9 cellular contexts compared by ENCODE assay signal in genomic region chr11:57779275-57779674, GRCh38. TPM values are rescaled to one million over a fixed set of nuclear protein-coding genes. Genes with fewer than 3 reads are reported as not detected.
A peak's percentile ranks its signal among the peaks of the same experiment; 100 is the strongest.
DNase-seq lines count a peak whose midpoint lies in the region; ATAC-seq and TF ChIP-seq lines count a peak whose summit lies in the region.
"Had no signal": no experiment of that assay in that cellular context is flagged by ENCODE, and none has a peak within 500 bp of the region (broad histone marks: within the 10 kb centered on the region; RNA-seq: fewer than 3 reads in every experiment).

No MANE protein-coding gene starts in this region.

- TF ChIP-seq CTCF in AG09319 (IDR thresholded peaks at IDR 0.05; ENCODE audit: low read depth, low read length) (no peak; the same call in 1 of the 2 replicates), gastroesophageal sphincter (IDR thresholded peaks at IDR 0.05) (peak in 3 of 4 experiments; percentile 21 to 36 (median 22))

- TF ChIP-seq POLR2A in gastroesophageal sphincter (IDR thresholded peaks at IDR 0.05) = no peak

- H3K4me3 ChIP-seq in gastroesophageal sphincter (peak overlapping the region; percentile 17 to 27), neuron (ENCODE audit: low read length) (peak overlapping the region; percentile 40)

- H3K27me3 ChIP-seq in gastroesophageal sphincter (no peaks in the 10 kb centered on the region), neuron (ENCODE audit: insufficient read depth, low read length) (no peaks in the 10 kb centered on the region)

- H3K36me3 ChIP-seq in gastroesophageal sphincter (no peaks in the 10 kb centered on the region), neuron (ENCODE audit: insufficient read depth, low read length) (peaks cover 6% of the 10 kb centered on the region)

- no peaks in the 10 kb centered on the region for H3K36me3 Mint-ChIP-seq in activated naive CD4-positive, alpha-beta T cell treated with anti-CD3 and anti-CD28 coated beads, Interleukin-2, amount 50 U/mL, for 72 hours

- no peak overlapping the region for H2AFZ ChIP-seq in neuron (ENCODE audit: low read depth, low read length)

- WGBS in gastroesophageal sphincter (ENCODE audit: low coverage in 1 of 2), 2 donors = 14 to 20% methylated on average over 1 of the region's 1 CpG

- H3K9me3 ChIP-seq in gastroesophageal sphincter (no peaks in the 10 kb centered on the region), neuron (ENCODE audit: low read length) (no peaks in the 10 kb centered on the region)

- H3K27ac ChIP-seq in gastroesophageal sphincter = peak overlapping the region; percentile 81 to 95 (median 84)

- peak; percentile 30 for DNase-seq in AG09319 (ENCODE audit: extremely low read depth, low read depth)
- no peak for DNase-seq in activated naive CD4-positive, alpha-beta T cell treated with anti-CD3 and anti-CD28 coated beads, Interleukin-2, amount 50 U/mL, for 72 hours (ENCODE audit: low spot score in 2 of 2)
- DNase-seq: activated CD8-positive, alpha-beta memory T cell treated with anti-CD3 and anti-CD28 coated beads, Interleukin-2, amount 50 U/mL, for 4 hours had no signal

- H3K9me3 Mint-ChIP-seq in activated naive CD4-positive, alpha-beta T cell treated with anti-CD3 and anti-CD28 coated beads, Interleukin-2, amount 50 U/mL, for 72 hours = no peaks in the 10 kb centered on the region

- ATAC-seq in SK-N-SH treated with all-trans-retinoic acid at 6 μM for 48 hours (peak; percentile 56), gastroesophageal sphincter (peak; percentile 60), HG03354 (IDR thresholded peaks at IDR 0.05; ENCODE audit: poor library complexity, severe bottlenecking, unreplicated experiment) (no peak), HG03108 (IDR thresholded peaks at IDR 0.05; ENCODE audit: unreplicated experiment) (no peak), GM19351 (IDR thresholded peaks at IDR 0.05; ENCODE audit: unreplicated experiment) (no peak)
- no peak for ATAC-seq in activated naive CD4-positive, alpha-beta T cell treated with anti-CD3 and anti-CD28 coated beads, Interleukin-2, amount 50 U/mL, for 72 hours

- no peak overlapping the region for H3K27ac Mint-ChIP-seq in activated naive CD4-positive, alpha-beta T cell treated with anti-CD3 and anti-CD28 coated beads, Interleukin-2, amount 50 U/mL, for 72 hours

- no peak for TF ChIP-seq EP300 in gastroesophageal sphincter (IDR thresholded peaks at IDR 0.05)

- H3K4me1 ChIP-seq in gastroesophageal sphincter (peaks cover 53 to 99% (median 64%) of the 10 kb centered on the region in 3 donors), neuron (ENCODE audit: insufficient read depth, low read length) (peaks cover 49% of the 10 kb centered on the region)

TF ChIP-seq in SK-N-SH treated with all-trans-retinoic acid at 6 μM for 48 hours, 23 proteins besides CTCF, POLR2A, EP300 and RAD21:
- TF ChIP-seq TSHZ2 (CRISPR knock-in tag; IDR thresholded peaks at IDR 0.05) (no peak), CREB5 (CRISPR knock-in tag; IDR thresholded peaks at IDR 0.05; ENCODE audit: low read depth) (no peak), ZC3H10 (CRISPR knock-in tag; IDR thresholded peaks at IDR 0.05) (no peak), BACH2 (CRISPR knock-in tag; IDR thresholded peaks at IDR 0.05; ENCODE audit: borderline replicate concordance) (no peak), CSRNP3 (CRISPR knock-in tag; IDR thresholded peaks at IDR 0.05) (no peak), ISL1 (CRISPR knock-in tag; IDR thresholded peaks at IDR 0.05) (no peak), ARNTL (CRISPR knock-in tag; IDR thresholded peaks at IDR 0.05; ENCODE audit: borderline replicate concordance, low read depth) (no peak), SNAI2 (CRISPR knock-in tag; IDR thresholded peaks at IDR 0.05) (peak; percentile 72), RARB (CRISPR knock-in tag; IDR thresholded peaks at IDR 0.05) (no peak)

RNA-seq across cellular contexts. Expression of gene CTNND1, which starts 17.7 kb away (rescaled TPM):
- total RNA-seq in gastroesophageal sphincter = 100 to 1,000 TPM in 1 of 4 donors, 10 to 100 TPM in 3; 87.6 to 123 (median 93.8) TPM
- total RNA-seq in activated naive CD4-positive, alpha-beta T cell treated with anti-CD3 and anti-CD28 coated beads, Interleukin-2, amount 50 U/mL, for 72 hours = 10 to 100 TPM; 10.4 to 19.7 TPM

RNA-seq across cellular contexts. Expression of gene BTBD18, which starts 27.7 kb away (rescaled TPM):
- not detected for total RNA-seq in gastroesophageal sphincter
- not detected for total RNA-seq in activated naive CD4-positive, alpha-beta T cell treated with anti-CD3 and anti-CD28 coated beads, Interleukin-2, amount 50 U/mL, for 72 hours

RNA-seq across cellular contexts. Expression of gene SELENOH, which starts 38.0 kb away (rescaled TPM):
- total RNA-seq in gastroesophageal sphincter = 100 to 1,000 TPM in 2 of 4 donors, 10 to 100 TPM in 2; 81.2 to 143 (median 97.0) TPM
- total RNA-seq in activated naive CD4-positive, alpha-beta T cell treated with anti-CD3 and anti-CD28 coated beads, Interleukin-2, amount 50 U/mL, for 72 hours = 100 to 1,000 TPM; 156 to 237 TPM

Comparison
In these comparisons a context has a peak if more than half of its experiments do, and no peak if none do; other contexts are left out.
1. ATAC-seq: peak in SK-N-SH treated with all-trans-retinoic acid at 6 μM for 48 hours (single experiment) and gastroesophageal sphincter (single experiment); none in HG03354 (single experiment), HG03108 (single experiment), GM19351 (single experiment) and activated naive CD4-positive, alpha-beta T cell treated with anti-CD3 and anti-CD28 coated beads, Interleukin-2, amount 50 U/mL, for 72 hours (0 of 2).
2. RNA of gene CTNND1, which starts 17.7 kb away (total RNA-seq): 87.6 to 123 TPM in gastroesophageal sphincter; 10.4 to 19.7 TPM in activated naive CD4-positive, alpha-beta T cell treated with anti-CD3 and anti-CD28 coated beads, Interleukin-2, amount 50 U/mL, for 72 hours; every median in the first group is over 4 times any median in the second.